Comparison of ENCODE assay signal across 2 cellular contexts in the genomic region with DNA sequence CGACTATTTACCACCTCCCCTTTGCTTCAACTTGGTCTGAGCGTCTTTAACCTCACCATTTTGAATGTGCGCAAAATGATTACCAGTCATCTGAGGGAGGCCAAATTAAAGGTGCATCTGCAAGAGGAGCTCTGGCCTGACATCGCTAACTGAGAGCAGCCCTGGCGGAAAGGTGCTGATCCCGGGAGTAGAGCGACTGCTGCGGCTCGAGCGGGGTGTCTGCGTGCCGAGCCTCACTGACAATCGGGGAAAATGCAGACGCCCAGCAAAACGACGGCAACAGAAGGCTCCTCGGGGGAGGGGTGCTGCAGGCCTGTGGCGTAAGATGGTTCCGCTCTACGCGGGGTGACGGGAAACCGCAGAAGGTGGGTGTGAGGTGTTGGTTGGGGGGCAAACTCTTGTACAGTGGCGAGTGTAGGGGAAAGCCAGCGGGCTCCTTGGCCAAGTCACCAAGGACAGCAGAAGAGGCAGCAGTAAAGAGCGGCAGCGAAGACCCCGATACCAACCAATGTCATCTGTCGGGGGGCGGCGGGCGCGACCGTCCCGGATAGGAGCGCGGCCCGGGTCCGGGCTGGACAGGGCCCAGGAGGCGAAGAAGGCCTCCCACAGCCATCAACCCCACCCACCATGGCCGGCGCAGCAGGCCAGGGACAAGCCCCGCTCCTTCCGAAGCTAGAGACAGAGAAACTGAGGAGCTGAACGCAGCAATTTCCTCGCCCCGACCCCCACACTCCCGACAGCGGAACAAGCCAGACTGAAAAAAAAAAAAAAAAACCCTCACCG.
TF ChIP-seq lines count a peak whose summit lies in the region.

No MANE protein-coding gene starts in this region.

TF ChIP-seq in GM23338, 12 proteins besides CTCF, POLR2A, EP300 and RAD21 (continued from another document):
- TF ChIP-seq, protein P1, sequence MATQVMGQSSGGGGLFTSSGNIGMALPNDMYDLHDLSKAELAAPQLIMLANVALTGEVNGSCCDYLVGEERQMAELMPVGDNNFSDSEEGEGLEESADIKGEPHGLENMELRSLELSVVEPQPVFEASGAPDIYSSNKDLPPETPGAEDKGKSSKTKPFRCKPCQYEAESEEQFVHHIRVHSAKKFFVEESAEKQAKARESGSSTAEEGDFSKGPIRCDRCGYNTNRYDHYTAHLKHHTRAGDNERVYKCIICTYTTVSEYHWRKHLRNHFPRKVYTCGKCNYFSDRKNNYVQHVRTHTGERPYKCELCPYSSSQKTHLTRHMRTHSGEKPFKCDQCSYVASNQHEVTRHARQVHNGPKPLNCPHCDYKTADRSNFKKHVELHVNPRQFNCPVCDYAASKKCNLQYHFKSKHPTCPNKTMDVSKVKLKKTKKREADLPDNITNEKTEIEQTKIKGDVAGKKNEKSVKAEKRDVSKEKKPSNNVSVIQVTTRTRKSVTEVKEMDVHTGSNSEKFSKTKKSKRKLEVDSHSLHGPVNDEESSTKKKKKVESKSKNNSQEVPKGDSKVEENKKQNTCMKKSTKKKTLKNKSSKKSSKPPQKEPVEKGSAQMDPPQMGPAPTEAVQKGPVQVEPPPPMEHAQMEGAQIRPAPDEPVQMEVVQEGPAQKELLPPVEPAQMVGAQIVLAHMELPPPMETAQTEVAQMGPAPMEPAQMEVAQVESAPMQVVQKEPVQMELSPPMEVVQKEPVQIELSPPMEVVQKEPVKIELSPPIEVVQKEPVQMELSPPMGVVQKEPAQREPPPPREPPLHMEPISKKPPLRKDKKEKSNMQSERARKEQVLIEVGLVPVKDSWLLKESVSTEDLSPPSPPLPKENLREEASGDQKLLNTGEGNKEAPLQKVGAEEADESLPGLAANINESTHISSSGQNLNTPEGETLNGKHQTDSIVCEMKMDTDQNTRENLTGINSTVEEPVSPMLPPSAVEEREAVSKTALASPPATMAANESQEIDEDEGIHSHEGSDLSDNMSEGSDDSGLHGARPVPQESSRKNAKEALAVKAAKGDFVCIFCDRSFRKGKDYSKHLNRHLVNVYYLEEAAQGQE (IDR thresholded peaks at IDR 0.05; ENCODE audit: unreplicated experiment) = peak; percentile 24
- TF ChIP-seq EZH2phosphoT487 (IDR thresholded peaks at IDR 0.05; ENCODE audit: unreplicated experiment) = no peak

TF ChIP-seq in SK-N-SH treated with all-trans-retinoic acid at 6 μM for 48 hours, 23 proteins besides CTCF, POLR2A, EP300 and RAD21 (continued from another document):
- TF ChIP-seq, protein P2, sequence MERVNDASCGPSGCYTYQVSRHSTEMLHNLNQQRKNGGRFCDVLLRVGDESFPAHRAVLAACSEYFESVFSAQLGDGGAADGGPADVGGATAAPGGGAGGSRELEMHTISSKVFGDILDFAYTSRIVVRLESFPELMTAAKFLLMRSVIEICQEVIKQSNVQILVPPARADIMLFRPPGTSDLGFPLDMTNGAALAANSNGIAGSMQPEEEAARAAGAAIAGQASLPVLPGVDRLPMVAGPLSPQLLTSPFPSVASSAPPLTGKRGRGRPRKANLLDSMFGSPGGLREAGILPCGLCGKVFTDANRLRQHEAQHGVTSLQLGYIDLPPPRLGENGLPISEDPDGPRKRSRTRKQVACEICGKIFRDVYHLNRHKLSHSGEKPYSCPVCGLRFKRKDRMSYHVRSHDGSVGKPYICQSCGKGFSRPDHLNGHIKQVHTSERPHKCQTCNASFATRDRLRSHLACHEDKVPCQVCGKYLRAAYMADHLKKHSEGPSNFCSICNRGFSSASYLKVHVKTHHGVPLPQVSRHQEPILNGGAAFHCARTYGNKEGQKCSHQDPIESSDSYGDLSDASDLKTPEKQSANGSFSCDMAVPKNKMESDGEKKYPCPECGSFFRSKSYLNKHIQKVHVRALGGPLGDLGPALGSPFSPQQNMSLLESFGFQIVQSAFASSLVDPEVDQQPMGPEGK (CRISPR knock-in tag; IDR thresholded peaks at IDR 0.05; ENCODE audit: borderline replicate concordance) = peak; percentile 56; the same call in 1 of the 2 replicates
- TF ChIP-seq ZNF70 (CRISPR knock-in tag; IDR thresholded peaks at IDR 0.05) = no peak
- no peak for TF ChIP-seq ZC3H10 (CRISPR knock-in tag; IDR thresholded peaks at IDR 0.05)
- TF ChIP-seq TCF4 (CRISPR knock-in tag; IDR thresholded peaks at IDR 0.05; ENCODE audit: borderline replicate concordance) = 0 out of 2 replicates have a peak, but pooled peaks have one; percentile 12
